In genomic region chr12:29782285-29782820, GRCh38 we compare ENCODE assay signal across 8 cellular contexts. TPM values are rescaled to one million over a fixed set of nuclear protein-coding genes. Genes with fewer than 3 reads are reported as not detected.
DNase-seq lines count a peak whose midpoint lies in the region; ATAC-seq and TF ChIP-seq lines count a peak whose summit lies in the region.

No MANE protein-coding gene starts in this region.

- H3K4me3 ChIP-seq in PC-9 = peak overlapping the region; percentile 53
- peak overlapping the region; percentile 65 for H3K4me3 ChIP-seq in fibroblast of the aortic adventitia (ENCODE audit: low read depth, low read length)
- peak overlapping the region; percentile 31 to 71 for H3K4me3 ChIP-seq in neutrophil (ENCODE audit: low read depth in 1 of 2, low read length in 1 of 2)

- H3K36me3 ChIP-seq in PC-9 (ENCODE audit: low read depth) (no peaks in the 10 kb centered on the region), neutrophil (no peaks in the 10 kb centered on the region)

- H3K9me2 ChIP-seq in PC-9 (ENCODE audit: insufficient read depth) = no peaks in the 10 kb centered on the region

- H3K27me3 ChIP-seq in PC-9 (ENCODE audit: insufficient read depth, low read depth) (no peaks in the 10 kb centered on the region), neutrophil (peaks cover 97% of the 10 kb centered on the region)

- peaks cover 15% of the 10 kb centered on the region for H3F3A ChIP-seq in PC-9 (ENCODE audit: insufficient read depth, low read depth)

- no peaks in the 10 kb centered on the region for H3K79me2 ChIP-seq in PC-9 (ENCODE audit: low read depth)

- TF ChIP-seq CTCF in PC-9 (conservative IDR thresholded peaks at IDR 0.05) (no peak), fibroblast of the aortic adventitia (IDR thresholded peaks at IDR 0.05; ENCODE audit: insufficient read depth, low read length) (no peak), neutrophil (IDR thresholded peaks at IDR 0.05) (no peak)

- CTCF ChIA-PET in PC-9 (lab: Charles Lee) = no interaction called here

- H3K27ac ChIP-seq in PC-9 (peak overlapping the region; percentile 59), neutrophil (peak overlapping the region; percentile 73)

- H4K20me1 ChIP-seq in PC-9 (ENCODE audit: insufficient read depth) = no peaks in the 10 kb centered on the region

- H3K4me2 ChIP-seq in PC-9 = peak overlapping the region; percentile 83

- H3K9me3 ChIP-seq in PC-9 (ENCODE audit: insufficient read depth, low read depth) (no peaks in the 10 kb centered on the region), neutrophil (no peaks in the 10 kb centered on the region)

- H3K4me1 ChIP-seq in PC-9 (replicated peaks; ENCODE audit: insufficient read depth) (peaks cover 18% of the 10 kb centered on the region), neutrophil (ENCODE audit: control insufficient read depth in 1 of 2, insufficient read depth in 1 of 2, low read depth in 1 of 2, low read length in 1 of 2) (peaks cover 0 to 7% of the 10 kb centered on the region in 2 experiments)

- intact Hi-C loops in PC-9 (cut with micrococcal nuclease; ENCODE audit: unreplicated experiment) = loop anchor here (10.0 kb wide), 1 partner anchor 228 kb away; no protein-coding TSS in a partner anchor

- ATAC-seq in GM19351 (IDR thresholded peaks at IDR 0.05; ENCODE audit: unreplicated experiment) (peak; percentile 78), HG03280 (IDR thresholded peaks at IDR 0.05; ENCODE audit: unreplicated experiment) (peak; percentile 74)

- POLR2A ChIA-PET in PC-9 (lab: Charles Lee; ENCODE audit: unreplicated experiment) = no interaction called here

- H2AFZ ChIP-seq in PC-9 = peak overlapping the region; percentile 81

- BruUV-seq in PC-9 (replicated peaks; lab: Mats Ljungman, UMichigan) = no TSS peak

- peak; percentile 40 for DNase-seq in AG20443 (ENCODE audit: low spot score)
- DNase-seq in PC-9 = peak in 1 of 2 experiments; percentile 75
- peak; percentile 89 for DNase-seq in fibroblast of the aortic adventitia (ENCODE audit: low read depth)
- no peak for DNase-seq in NCI-H446 treated with DMSO at 0.1 percent for 48 hours (lab: John Stamatoyannopoulos, UW)
- DNase-seq in stimulated activated CD4-positive, alpha-beta T cell treated with anti-CD3 and anti-CD28 coated beads, Interleukin-4, amount 100 ng/mL, for 4 hours = no peak

RNA-seq across cellular contexts. Expression of gene TMTC1, which starts 1.4 kb away (rescaled TPM):
- total RNA-seq in PC-9 (2021) = 3.1 and 4.8 TPM in 2 replicates
- total RNA-seq in fibroblast of the aortic adventitia (ENCODE audit: low replicate concordance) = 12.8 and 54.9 TPM in 2 replicates

Comparison
In these comparisons a context has a peak if more than half of its experiments do, and no peak if none do; other contexts are left out.
1. DNase-seq: peak in AG20443 (single experiment) and fibroblast of the aortic adventitia (single experiment); none in NCI-H446 treated with DMSO at 0.1 percent for 48 hours (single experiment) and stimulated activated CD4-positive, alpha-beta T cell treated with anti-CD3 and anti-CD28 coated beads, Interleukin-4, amount 100 ng/mL, for 4 hours (0 of 2).
2. Peak in every context shown above with its lines, with median percentiles within 50 percentile points of each other: H3K4me3 ChIP-seq.